In the genomic region with DNA sequence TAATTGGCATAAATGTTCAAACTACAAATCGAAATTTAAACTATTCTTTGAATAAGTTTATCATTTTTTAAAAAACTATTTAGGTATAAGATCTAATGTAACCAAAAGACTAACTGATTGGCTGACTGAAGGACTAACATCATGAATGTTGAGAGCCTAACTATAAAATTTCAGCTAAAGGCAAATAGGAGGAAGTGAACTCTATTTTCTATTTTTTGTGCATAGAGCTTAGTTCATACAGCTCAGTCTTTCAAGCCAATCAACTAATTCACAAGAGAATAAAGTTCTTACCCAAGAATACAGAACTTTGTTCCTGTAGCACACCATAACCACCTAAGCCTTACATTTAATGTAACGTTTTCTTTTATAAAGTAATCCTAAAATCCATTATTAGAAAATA, we compare ENCODE assay signal across 1 cellular context.
A peak's percentile ranks its signal among the peaks of the same experiment; 100 is the strongest.
TF ChIP-seq lines count a peak whose summit lies in the region.

No MANE protein-coding gene starts in this region.

TF ChIP-seq in K562, 482 proteins besides CTCF, POLR2A, EP300 and RAD21 (continued from another document):
- TF ChIP-seq BACH1 (tag; IDR thresholded peaks at IDR 0.05) (0 out of 2 replicates have a peak, but pooled peaks have one; percentile 19), SPI1 (IDR thresholded peaks at IDR 0.05; ENCODE audit: borderline replicate concordance, low read depth, low read length) (0 out of 2 replicates have a peak, but pooled peaks have one; percentile 16), COPS2 (conservative IDR thresholded peaks at IDR 0.05) (no peak), RFX1 (IDR thresholded peaks at IDR 0.05) (0 out of 2 replicates have a peak, but pooled peaks have one; percentile 7), MCM7 (IDR thresholded peaks at IDR 0.05) (no peak)
- TF ChIP-seq, protein P1, sequence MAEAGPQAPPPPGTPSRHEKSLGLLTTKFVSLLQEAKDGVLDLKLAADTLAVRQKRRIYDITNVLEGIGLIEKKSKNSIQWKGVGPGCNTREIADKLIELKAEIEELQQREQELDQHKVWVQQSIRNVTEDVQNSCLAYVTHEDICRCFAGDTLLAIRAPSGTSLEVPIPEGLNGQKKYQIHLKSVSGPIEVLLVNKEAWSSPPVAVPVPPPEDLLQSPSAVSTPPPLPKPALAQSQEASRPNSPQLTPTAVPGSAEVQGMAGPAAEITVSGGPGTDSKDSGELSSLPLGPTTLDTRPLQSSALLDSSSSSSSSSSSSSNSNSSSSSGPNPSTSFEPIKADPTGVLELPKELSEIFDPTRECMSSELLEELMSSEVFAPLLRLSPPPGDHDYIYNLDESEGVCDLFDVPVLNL (CRISPR knock-in tag; IDR thresholded peaks at IDR 0.05; ENCODE audit: low read depth), result no peak
- TF ChIP-seq, protein P2, sequence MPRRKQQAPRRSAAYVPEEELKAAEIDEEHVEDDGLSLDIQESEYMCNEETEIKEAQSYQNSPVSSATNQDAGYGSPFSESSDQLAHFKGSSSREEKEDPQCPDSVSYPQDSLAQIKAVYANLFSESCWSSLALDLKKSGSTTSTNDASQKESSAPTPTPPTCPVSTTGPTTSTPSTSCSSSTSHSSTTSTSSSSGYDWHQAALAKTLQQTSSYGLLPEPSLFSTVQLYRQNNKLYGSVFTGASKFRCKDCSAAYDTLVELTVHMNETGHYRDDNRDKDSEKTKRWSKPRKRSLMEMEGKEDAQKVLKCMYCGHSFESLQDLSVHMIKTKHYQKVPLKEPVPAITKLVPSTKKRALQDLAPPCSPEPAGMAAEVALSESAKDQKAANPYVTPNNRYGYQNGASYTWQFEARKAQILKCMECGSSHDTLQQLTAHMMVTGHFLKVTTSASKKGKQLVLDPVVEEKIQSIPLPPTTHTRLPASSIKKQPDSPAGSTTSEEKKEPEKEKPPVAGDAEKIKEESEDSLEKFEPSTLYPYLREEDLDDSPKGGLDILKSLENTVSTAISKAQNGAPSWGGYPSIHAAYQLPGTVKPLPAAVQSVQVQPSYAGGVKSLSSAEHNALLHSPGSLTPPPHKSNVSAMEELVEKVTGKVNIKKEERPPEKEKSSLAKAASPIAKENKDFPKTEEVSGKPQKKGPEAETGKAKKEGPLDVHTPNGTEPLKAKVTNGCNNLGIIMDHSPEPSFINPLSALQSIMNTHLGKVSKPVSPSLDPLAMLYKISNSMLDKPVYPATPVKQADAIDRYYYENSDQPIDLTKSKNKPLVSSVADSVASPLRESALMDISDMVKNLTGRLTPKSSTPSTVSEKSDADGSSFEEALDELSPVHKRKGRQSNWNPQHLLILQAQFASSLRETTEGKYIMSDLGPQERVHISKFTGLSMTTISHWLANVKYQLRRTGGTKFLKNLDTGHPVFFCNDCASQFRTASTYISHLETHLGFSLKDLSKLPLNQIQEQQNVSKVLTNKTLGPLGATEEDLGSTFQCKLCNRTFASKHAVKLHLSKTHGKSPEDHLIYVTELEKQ (CRISPR knock-in tag; IDR thresholded peaks at IDR 0.05), result 0 out of 2 replicates have a peak, but pooled peaks have one; percentile 12
